ENCODE assay signal across 32 cellular contexts in the genomic region with DNA sequence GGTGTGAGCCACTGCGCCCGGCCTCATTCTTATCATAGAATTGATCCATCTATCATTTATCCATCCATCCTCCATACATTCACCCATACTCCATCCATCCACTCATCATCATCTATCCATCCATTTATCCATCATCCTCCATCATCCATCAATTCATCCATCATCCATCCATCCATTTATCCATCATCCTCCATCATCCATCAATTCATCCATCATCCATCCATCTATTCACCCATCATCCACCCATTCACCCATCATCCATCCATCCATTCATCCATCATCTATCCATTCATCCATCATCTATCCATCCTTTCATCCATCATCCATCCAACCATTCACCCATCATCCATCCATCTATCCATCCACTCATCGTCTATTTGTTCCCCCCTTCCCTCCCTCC. TPM values are rescaled to one million over a fixed set of nuclear protein-coding genes. Genes with fewer than 3 reads are reported as not detected.
"Had no signal": no experiment of that assay in that cellular context is flagged by ENCODE, and none has a peak within 500 bp of the region (broad histone marks: within the 10 kb centered on the region; RNA-seq: fewer than 3 reads in every experiment).

No MANE protein-coding gene starts in this region.

- H3K4me3 Mint-ChIP-seq: activated CD8-positive, alpha-beta T cell treated with anti-CD3 and anti-CD28 coated beads for 36 hours; activated naive CD4-positive, alpha-beta T cell treated with anti-CD3 and anti-CD28 coated beads, Interleukin-2, amount 50 U/mL, for 24 hours; activated T-cell treated with anti-CD3 and anti-CD28 coated beads, Interleukin-2, amount 50 U/mL, for 72 hours; brain; T-cell had no signal

- H3K36me3 Mint-ChIP-seq: activated naive CD4-positive, alpha-beta T cell treated with anti-CD3 and anti-CD28 coated beads, Interleukin-2, amount 50 U/mL, for 24 hours; T-cell had no signal

- H3K27ac Mint-ChIP-seq: activated CD8-positive, alpha-beta T cell treated with anti-CD3 and anti-CD28 coated beads for 36 hours; activated naive CD4-positive, alpha-beta T cell treated with anti-CD3 and anti-CD28 coated beads, Interleukin-2, amount 50 U/mL, for 24 hours; activated T-cell treated with anti-CD3 and anti-CD28 coated beads, Interleukin-2, amount 50 U/mL, for 72 hours; activated T-helper 2 cell treated with anti-CD3 and anti-CD28 coated beads, Interferon-gamma antibody, Interleukin-2, Interleukin-4, amounts not matched to agents 10 μg/mL and 5 μg/mL and 100 μg/mL, durations not matched to agents 14 hours and 24 hours and 36 hours; brain; T-cell had no signal

- DNase-seq: activated CD4-positive, alpha-beta T cell treated with anti-CD3 and anti-CD28 coated beads for 1 hour; activated CD4-positive, alpha-beta T cell treated with anti-CD3 and anti-CD28 coated beads for 48 hours; activated CD4-positive, CD25-positive, alpha-beta regulatory T cell; activated CD8-positive, alpha-beta T cell treated with anti-CD3 and anti-CD28 coated beads for 36 hours; activated gamma-delta T cell; activated naive CD4-positive, alpha-beta T cell treated with Interleukin-2 at 50 U/mL for 16 hours; activated T-cell treated with anti-CD3 and anti-CD28 coated beads, Interleukin-2, amount 50 U/mL, for 1 hour; activated T-cell treated with anti-CD3 and anti-CD28 coated beads, Interleukin-2, amount 50 U/mL, for 72 hours; anterior cingulate cortex; caudate nucleus; cerebellar nuclear complex; Kasumi-1; MG63; NCI-H1048; NCI-H1105 treated with DMSO at 0.1 percent for 48 hours; NCI-H1436 treated with DMSO at 0.1 percent for 48 hours; NCI-H1694 treated with DMSO at 0.1 percent for 48 hours; NCI-H2029; NCI-H345; NCI-H524 treated with DMSO at 0.1 percent for 48 hours; PC-3; Peyer's patch; RPMI8226; SHP77 treated with DMSO at 0.1 percent for 48 hours; T-cell; T1000; WERI-Rb-1 had no signal

- H3K9me3 ChIP-seq: MG63, Peyer's patch had no signal

- H3K27me3 ChIP-seq: MG63, Peyer's patch had no signal

- FAIRE-seq: bronchial epithelial cell had no signal

- H3K4me3 ChIP-seq: MG63, Peyer's patch had no signal

- ATAC-seq: activated CD8-positive, alpha-beta T cell treated with anti-CD3 and anti-CD28 coated beads for 36 hours; activated T-cell treated with anti-CD3 and anti-CD28 coated beads, Interleukin-2, amount 50 U/mL, for 72 hours; PC-3; SK-N-SH treated with all-trans-retinoic acid at 6 μM for 48 hours; T-cell had no signal

- H3K27ac ChIP-seq: Peyer's patch, WERI-Rb-1 had no signal

- H3K9me3 Mint-ChIP-seq: activated CD8-positive, alpha-beta T cell treated with anti-CD3 and anti-CD28 coated beads for 36 hours; activated naive CD4-positive, alpha-beta T cell treated with anti-CD3 and anti-CD28 coated beads, Interleukin-2, amount 50 U/mL, for 24 hours; activated T-helper 2 cell treated with anti-CD3 and anti-CD28 coated beads, Interferon-gamma antibody, Interleukin-2, Interleukin-4, amounts not matched to agents 10 μg/mL and 5 μg/mL and 100 μg/mL, durations not matched to agents 14 hours and 24 hours and 36 hours; T-cell had no signal

- H3K36me3 ChIP-seq: MG63, Peyer's patch had no signal

RNA-seq across cellular contexts. Expression of a gene that starts 3.7 kb away (rescaled TPM):
- total RNA-seq: PC-3 had no signal
